In the genomic region with DNA sequence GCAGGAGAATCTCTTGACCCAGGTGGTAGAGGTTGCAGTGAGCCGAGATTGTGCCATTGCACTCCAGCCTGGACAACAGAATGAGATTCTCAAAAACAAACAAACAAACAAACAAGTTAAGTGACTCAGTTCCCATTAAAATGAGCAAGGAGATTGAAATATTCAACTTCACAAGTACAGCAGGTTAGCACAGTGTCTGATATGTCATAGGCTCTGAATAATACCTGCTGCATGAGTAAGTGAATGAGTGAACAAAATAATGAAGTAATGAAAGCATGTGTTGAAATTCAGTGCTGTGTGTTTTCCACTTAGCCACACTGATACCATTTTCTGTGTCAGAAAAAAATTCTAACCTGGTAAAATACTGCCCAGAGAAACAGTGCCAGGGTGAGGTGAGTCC, we compare ENCODE assay signal across 22 cellular contexts.
"Had no signal": no experiment of that assay in that cellular context is flagged by ENCODE, and none has a peak within 500 bp of the region (broad histone marks: within the 10 kb centered on the region; RNA-seq: fewer than 3 reads in every experiment).

No MANE protein-coding gene starts in this region.

- H3K9me3 ChIP-seq: gastrocnemius medialis, left lung, right atrium auricular region, thoracic aorta, tibial nerve, upper lobe of left lung had no signal

- FAIRE-seq: colon, kidney, urothelium cell line had no signal

- H3K4me1 Mint-ChIP-seq: neural progenitor cell had no signal

- DNase-seq: caudate nucleus; dorsolateral prefrontal cortex; effector CD4-positive, alpha-beta T cell; gastrocnemius medialis; head of caudate nucleus; kidney; left cardiac atrium; left lung; stimulated activated CD4-positive, alpha-beta T cell treated with anti-CD3 and anti-CD28 coated beads, Interleukin-2, amount 100 ng/mL, for 24 hours; stimulated activated CD4-positive, alpha-beta T cell treated with anti-CD3 and anti-CD28 coated beads, Interleukin-4, amount 100 ng/mL, for 24 hours; stimulated activated naive CD8-positive, alpha-beta T cell treated with anti-CD3 and anti-CD28 coated beads, Interleukin-15, Interleukin-2, amounts not matched to agents 100 U/mL and 50 U/mL, for 24 hours; upper lobe of left lung had no signal

- H3K4me2 ChIP-seq: neural progenitor cell had no signal

- H3K36me3 Mint-ChIP-seq: neural progenitor cell; stimulated activated effector memory CD8-positive, alpha-beta T cell treated with anti-CD3 and anti-CD28 coated beads, Interleukin-12 subunit alpha, Interleukin-12 subunit beta, amount 100 ng/mL, for 72 hours had no signal

- H3K4me3 Mint-ChIP-seq: nephron; neural progenitor cell; stimulated activated effector memory CD8-positive, alpha-beta T cell treated with anti-CD3 and anti-CD28 coated beads, Interleukin-12 subunit alpha, Interleukin-12 subunit beta, amount 100 ng/mL, for 72 hours had no signal

- H3K27ac Mint-ChIP-seq: neural progenitor cell; progenitor cell of endocrine pancreas; stimulated activated effector memory CD8-positive, alpha-beta T cell treated with anti-CD3 and anti-CD28 coated beads, Interleukin-12 subunit alpha, Interleukin-12 subunit beta, amount 100 ng/mL, for 72 hours had no signal

- H3K4me1 ChIP-seq: gastrocnemius medialis, left lung, parathyroid adenoma, right atrium auricular region, tibial nerve, upper lobe of left lung had no signal

- H3K9me3 Mint-ChIP-seq: nephron; stimulated activated effector memory CD8-positive, alpha-beta T cell treated with anti-CD3 and anti-CD28 coated beads, Interleukin-12 subunit alpha, Interleukin-12 subunit beta, amount 100 ng/mL, for 72 hours had no signal

- H3K36me3 ChIP-seq: gastrocnemius medialis, left lung, neural progenitor cell, right atrium auricular region, thoracic aorta, tibial nerve, upper lobe of left lung had no signal

- H3K4me3 ChIP-seq: dorsolateral prefrontal cortex, gastrocnemius medialis, left lung, neural progenitor cell, right atrium auricular region, thoracic aorta, tibial nerve, upper lobe of left lung had no signal

- H2AFZ ChIP-seq: neural progenitor cell, parathyroid adenoma had no signal

- H3K9ac ChIP-seq: neural progenitor cell, parathyroid adenoma had no signal

- H3K27ac ChIP-seq: dorsolateral prefrontal cortex, gastrocnemius medialis, left lung, neural progenitor cell, parathyroid adenoma, right atrium auricular region, thoracic aorta, tibial nerve, upper lobe of left lung had no signal

- H3K27me3 ChIP-seq: gastrocnemius medialis, left lung, neural progenitor cell, right atrium auricular region, tibial nerve, upper lobe of left lung had no signal
